1 cellular context compared by ENCODE assay signal in genomic region chr4:150325872-150326271, GRCh38.
TF ChIP-seq lines count a peak whose summit lies in the region.

No MANE protein-coding gene starts in this region.

TF ChIP-seq in GM12878, 131 proteins besides CTCF, POLR2A, EP300 and RAD21 (continued from another document):
- TF ChIP-seq SMAD5 (IDR thresholded peaks at IDR 0.05; ENCODE audit: low read depth) = no peak
